In the genomic region with DNA sequence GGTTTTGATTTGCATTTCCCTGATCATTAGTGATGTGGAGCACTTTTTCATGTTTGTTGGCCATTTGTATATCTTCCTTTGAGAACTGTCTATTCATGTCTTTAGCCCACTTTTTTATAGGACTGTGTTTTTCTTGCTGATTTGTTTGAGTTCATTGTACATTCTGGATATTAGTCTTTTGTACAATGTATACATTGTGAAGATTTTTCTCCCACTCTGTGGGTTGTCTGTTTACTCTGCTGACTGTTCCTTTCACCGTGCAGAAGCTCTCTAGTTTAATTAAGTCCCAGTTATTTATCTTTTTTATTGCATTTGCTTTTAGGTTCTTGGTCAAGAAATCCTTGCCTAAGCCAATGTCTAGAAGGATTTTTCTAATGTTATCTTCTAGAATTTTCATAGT, we compare ENCODE assay signal across 19 cellular contexts.
DNase-seq lines count a peak whose midpoint lies in the region; TF ChIP-seq lines count a peak whose summit lies in the region.
"Had no signal": no experiment of that assay in that cellular context is flagged by ENCODE, and none has a peak within 500 bp of the region (broad histone marks: within the 10 kb centered on the region; RNA-seq: fewer than 3 reads in every experiment).

No MANE protein-coding gene starts in this region.

- WGBS in thyroid gland, 2 donors, result 50% methylated on average over 1 of the region's 1 CpG

- H3K9me3 ChIP-seq in ascending aorta (no peaks in the 10 kb centered on the region), thyroid gland (no peaks in the 10 kb centered on the region)
- H3K9me3 ChIP-seq: A549; BLaER1 treated with 17β-estradiol and CSF1 and Interleukin-3, amounts not matched to agents 10 nM and 100 nM; Caco-2 had no signal

- H3K36me3 ChIP-seq in ascending aorta (no peaks in the 10 kb centered on the region), thyroid gland (no peaks in the 10 kb centered on the region)
- H3K36me3 ChIP-seq: BLaER1 treated with 17β-estradiol and CSF1 and Interleukin-3, amounts not matched to agents 10 nM and 100 nM had no signal

- TF ChIP-seq CTCF in ascending aorta (IDR thresholded peaks at IDR 0.05) (no peak), thyroid gland (IDR thresholded peaks at IDR 0.05) (no peak)

- H3K27ac ChIP-seq in ascending aorta (no peak overlapping the region), thyroid gland (no peak overlapping the region)
- H3K27ac ChIP-seq: 22Rv1; A549; BLaER1 treated with 17β-estradiol and CSF1 and Interleukin-3, amounts not matched to agents 10 nM and 100 nM; C4-2B had no signal

- no peaks in the 10 kb centered on the region for H3K4me1 ChIP-seq in ascending aorta
- H3K4me1 ChIP-seq in thyroid gland, result no peaks in the 10 kb centered on the region
- H3K4me1 ChIP-seq: A549, Caco-2 had no signal

- H3K27me3 ChIP-seq in ascending aorta (no peaks in the 10 kb centered on the region), thyroid gland (no peaks in the 10 kb centered on the region)
- H3K27me3 ChIP-seq: BLaER1 treated with 17β-estradiol and CSF1 and Interleukin-3, amounts not matched to agents 10 nM and 100 nM had no signal

- no peak for TF ChIP-seq POLR2A in thyroid gland (IDR thresholded peaks at IDR 0.05)

- intact Hi-C loops in ascending aorta (cut with DNase I), result no loop called here
- intact Hi-C loops in thyroid gland (cut with DNase I), result no loop called here

- H3K4me3 ChIP-seq in ascending aorta (no peak overlapping the region), thyroid gland (replicated peaks in 1 of 3) (no peak overlapping the region)
- H3K4me3 ChIP-seq: A549; BLaER1 treated with 17β-estradiol and CSF1 and Interleukin-3, amounts not matched to agents 10 nM and 100 nM had no signal

- DNase-seq in NCI-H2081 (lab: John Stamatoyannopoulos, UW) (peak; percentile 30 to 58), NCI-H2081 treated with DMSO at 0.1 percent for 48 hours (lab: John Stamatoyannopoulos, UW) (no peak), NCI-H146 treated with DMSO at 0.1 percent for 48 hours (lab: John Stamatoyannopoulos, UW; ENCODE audit: unreplicated experiment) (peak; percentile 84), NCI-H748 (lab: John Stamatoyannopoulos, UW; ENCODE audit: unreplicated experiment) (peak; percentile 32), foreskin melanocyte (peak; percentile 51), ascending aorta (ENCODE audit: low spot score in 2 of 2) (no peak), thyroid gland (no peak), kidney tubule cell (ENCODE audit: low spot score) (no peak)
- DNase-seq: AML-193; Caco-2; Calu3; CD4-positive, alpha-beta T cell; CD8-positive, alpha-beta T cell; DMS79 treated with DMSO at 0.1 percent for 48 hours; GF-D8 had no signal

Comparison
In these comparisons a context has a peak if more than half of its experiments do, and no peak if none do; other contexts are left out.
1. DNase-seq: peak in NCI-H2081 (2 of 2), NCI-H146 treated with DMSO at 0.1 percent for 48 hours (single experiment), NCI-H748 (single experiment) and foreskin melanocyte (single experiment); none in NCI-H2081 treated with DMSO at 0.1 percent for 48 hours (single experiment), ascending aorta (0 of 2), thyroid gland (0 of 2) and kidney tubule cell (single experiment).